Comparison of ENCODE assay signal across 7 cellular contexts in the genomic region with DNA sequence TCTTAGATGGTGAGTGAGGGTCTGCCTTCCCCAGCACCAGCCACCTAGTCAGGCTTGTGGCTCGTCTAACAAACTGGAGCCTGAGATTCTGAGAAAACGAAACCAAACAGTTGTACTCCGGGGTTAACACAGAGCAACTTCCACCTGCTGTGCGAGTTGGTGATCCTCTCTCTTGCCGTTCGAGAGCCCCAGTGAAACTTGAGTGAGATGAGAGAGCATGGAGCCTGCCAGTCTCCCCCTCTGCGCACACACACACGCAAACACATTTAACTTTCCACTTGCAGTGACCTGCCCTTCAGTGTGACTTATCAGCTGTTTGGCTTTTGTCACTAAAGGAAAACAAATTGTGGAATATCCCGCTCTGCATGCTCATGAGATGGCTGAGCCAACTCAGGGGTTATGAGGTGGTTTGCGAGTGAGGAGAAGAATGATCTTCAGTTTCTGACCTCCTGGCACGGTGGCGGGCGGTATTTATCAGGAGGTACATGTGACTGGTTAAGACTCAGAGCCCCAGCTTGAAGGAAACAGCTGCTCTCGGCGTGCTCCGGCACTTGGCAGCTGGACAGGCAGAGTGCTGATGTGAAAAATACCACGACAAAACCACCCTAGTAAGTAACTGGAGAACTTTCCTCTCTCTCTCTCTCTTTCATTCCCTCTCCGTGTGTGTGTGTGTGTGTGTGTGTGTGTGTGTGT. TPM values are rescaled to one million over a fixed set of nuclear protein-coding genes. Genes with fewer than 3 reads are reported as not detected.
DNase-seq lines count a peak whose midpoint lies in the region; ATAC-seq and TF ChIP-seq lines count a peak whose summit lies in the region.

A gene with protein sequence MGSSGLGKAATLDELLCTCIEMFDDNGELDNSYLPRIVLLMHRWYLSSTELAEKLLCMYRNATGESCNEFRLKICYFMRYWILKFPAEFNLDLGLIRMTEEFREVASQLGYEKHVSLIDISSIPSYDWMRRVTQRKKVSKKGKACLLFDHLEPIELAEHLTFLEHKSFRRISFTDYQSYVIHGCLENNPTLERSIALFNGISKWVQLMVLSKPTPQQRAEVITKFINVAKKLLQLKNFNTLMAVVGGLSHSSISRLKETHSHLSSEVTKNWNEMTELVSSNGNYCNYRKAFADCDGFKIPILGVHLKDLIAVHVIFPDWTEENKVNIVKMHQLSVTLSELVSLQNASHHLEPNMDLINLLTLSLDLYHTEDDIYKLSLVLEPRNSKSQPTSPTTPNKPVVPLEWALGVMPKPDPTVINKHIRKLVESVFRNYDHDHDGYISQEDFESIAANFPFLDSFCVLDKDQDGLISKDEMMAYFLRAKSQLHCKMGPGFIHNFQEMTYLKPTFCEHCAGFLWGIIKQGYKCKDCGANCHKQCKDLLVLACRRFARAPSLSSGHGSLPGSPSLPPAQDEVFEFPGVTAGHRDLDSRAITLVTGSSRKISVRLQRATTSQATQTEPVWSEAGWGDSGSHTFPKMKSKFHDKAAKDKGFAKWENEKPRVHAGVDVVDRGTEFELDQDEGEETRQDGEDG (plus strand): TSS at position 550 of the 693 bp plus-strand sequence. CDS start 38,488 bp downstream, outside the sequence.

- no peaks in the 10 kb centered on the region for H3K9me3 Mint-ChIP-seq in immature natural killer cell

- H3K27ac Mint-ChIP-seq in immature natural killer cell = peak within 1 kb of the TSS; percentile 95 to 98 (median 96)

- peak within 1 kb of the TSS; percentile 42 for H3K27ac ChIP-seq in mammary epithelial cell (ENCODE audit: insufficient read depth, low read depth, low read length)
- peak within 1 kb of the TSS; percentile 25 for H3K27ac ChIP-seq in smooth muscle cell (ENCODE audit: low read depth)

- H2AFZ ChIP-seq in mammary epithelial cell (ENCODE audit: low read depth, low read length) (peak within 1 kb of the TSS; percentile 94), smooth muscle cell (ENCODE audit: low read depth) (peak within 1 kb of the TSS; percentile 80)

- ATAC-seq in GM18505 (IDR thresholded peaks at IDR 0.05; ENCODE audit: unreplicated experiment) (peak; percentile 53), HG02840 (IDR thresholded peaks at IDR 0.05; ENCODE audit: low FRiP score, unreplicated experiment) (peak; percentile 59)

- no peaks in the 10 kb centered on the region for H3F3A ChIP-seq in smooth muscle cell (ENCODE audit: low read depth)

- no TSS peak for BruUV-seq in mammary epithelial cell (replicated peaks; lab: Mats Ljungman, UMichigan)

- H3K4me1 Mint-ChIP-seq in immature natural killer cell = peaks cover 26 to 36% of the 10 kb centered on the region in 2 donors

- peak; percentile 86 for TF ChIP-seq POLR2A in GM18505 (IDR thresholded peaks at IDR 0.05; ENCODE audit: borderline replicate concordance, extremely low read depth, insufficient read depth, insufficient read length)

- no peaks in the 10 kb centered on the region for H4K20me1 ChIP-seq in mammary epithelial cell (ENCODE audit: insufficient read depth, low read length)
- no peaks in the 10 kb centered on the region for H4K20me1 ChIP-seq in smooth muscle cell (ENCODE audit: low read depth)

- no peaks in the 10 kb centered on the region for H3K9me3 ChIP-seq in mammary epithelial cell (replicated peaks; ENCODE audit: insufficient read depth, low read length)
- H3K9me3 ChIP-seq in smooth muscle cell (replicated peaks; ENCODE audit: low read depth) = no peaks in the 10 kb centered on the region

- in situ Hi-C loops in mammary epithelial cell (cut with MboI; ENCODE audit: low sequenced_read_pairs in 2 of 2) = no loop called here

- H3K27me3 Mint-ChIP-seq in immature natural killer cell (ENCODE audit: low read depth in 3 of 3) = peaks cover 5 to 18% (median 17%) of the 10 kb centered on the region in 3 donors

- H3K27me3 ChIP-seq in mammary epithelial cell (ENCODE audit: insufficient read depth, low read length) (no peaks in the 10 kb centered on the region), smooth muscle cell (ENCODE audit: low read depth) (no peaks in the 10 kb centered on the region)

- H3K36me3 Mint-ChIP-seq in immature natural killer cell = no peaks in the 10 kb centered on the region

- H3K4me3 ChIP-seq in WI38 (ENCODE audit: low read depth, low read length) (peak within 1 kb of the TSS; percentile 68), mammary epithelial cell (replicated peaks in 1 of 3; ENCODE audit: insufficient read depth in 1 of 3, low read depth in 2 of 3, low read length in 3 of 3) (peak within 1 kb of the TSS; percentile 52 to 67 (median 57)), smooth muscle cell (peak within 1 kb of the TSS; percentile 68)

- H3K9ac ChIP-seq in mammary epithelial cell (ENCODE audit: insufficient read depth, low read length) (peak within 1 kb of the TSS; percentile 58), smooth muscle cell (ENCODE audit: low read depth) (peak within 1 kb of the TSS; percentile 75)

- no peak for TF ChIP-seq CTCF in WI38 (IDR thresholded peaks at IDR 0.05; ENCODE audit: low read depth, low read length)
- no peak for TF ChIP-seq CTCF in mammary epithelial cell (conservative IDR thresholded peaks at IDR 0.05 in 1 of 2, IDR thresholded peaks at IDR 0.05 in 1 of 2; ENCODE audit: extremely low read depth in 1 of 2, insufficient read depth in 1 of 2, low read depth in 1 of 2, low read length in 2 of 2)
- no peak for TF ChIP-seq CTCF in smooth muscle cell (IDR thresholded peaks at IDR 0.05; ENCODE audit: borderline replicate concordance, insufficient read depth, poor library complexity, severe bottlenecking)

- H3K79me2 ChIP-seq in mammary epithelial cell (ENCODE audit: insufficient read depth, low read length) = no peaks in the 10 kb centered on the region
- H3K79me2 ChIP-seq in smooth muscle cell (ENCODE audit: low read depth) = no peaks in the 10 kb centered on the region

- intact Hi-C loops in mammary epithelial cell (cut with micrococcal nuclease) = loop anchor here (1.0 kb wide), 2 partner anchors 107 to 123 kb away; a partner anchor contains a TSS

- peak within 1 kb of the TSS; percentile 94 to 98 (median 97) for H3K4me3 Mint-ChIP-seq in immature natural killer cell

- DNase-seq in NCI-H187 treated with DMSO at 0.1 percent for 48 hours (lab: John Stamatoyannopoulos, UW) (peak; percentile 21), mammary epithelial cell (peak; percentile 73), immature natural killer cell (peak; percentile 59 to 74 (median 73)), smooth muscle cell (lab: John Stamatoyannopoulos, UW; ENCODE audit: unreplicated experiment) (peak; percentile 19)

- H3K4me2 ChIP-seq in mammary epithelial cell (ENCODE audit: insufficient read depth, low read depth, low read length) (peak within 1 kb of the TSS; percentile 80), smooth muscle cell (peak within 1 kb of the TSS; percentile 88)

- dilution Hi-C loops in mammary epithelial cell (cut with HindIII; ENCODE audit: low sequenced_read_pairs) = no loop called here

- H3K36me3 ChIP-seq in mammary epithelial cell (ENCODE audit: insufficient read depth, low read length) (no peaks in the 10 kb centered on the region), smooth muscle cell (ENCODE audit: low read depth) (no peaks in the 10 kb centered on the region)

- WGBS in mammary epithelial cell (ENCODE audit: low coverage, missing lambda C conversion rate) = 2% methylated on average over 13 of the region's 18 CpGs
- WGBS in smooth muscle cell (ENCODE audit: low lambda C conversion rate) = 21% methylated on average over 18 of the region's 18 CpGs

- H3K4me1 ChIP-seq in mammary epithelial cell (ENCODE audit: insufficient read depth, low read length) = no peaks in the 10 kb centered on the region
- no peaks in the 10 kb centered on the region for H3K4me1 ChIP-seq in smooth muscle cell (ENCODE audit: low read depth)

- CTCF ChIA-PET in mammary epithelial cell (lab: Charles Lee; ENCODE audit: low non-redundant PET) = interaction anchor here (0.6 to 0.9 kb wide), 4 partner anchors 53 to 1310 kb away, joined by 5 to 10 read pairs (median 8); a partner anchor contains a TSS

RNA-seq across cellular contexts. Expression of the gene that starts here (rescaled TPM):
- total RNA-seq in mammary epithelial cell (1 to 10 TPM in 1 of 2 donors, not detected in 1; 1.5 TPM), smooth muscle cell (0.31 and 0.49 TPM in 2 replicates)
- polyA plus RNA-seq in mammary epithelial cell (0.06 TPM), immature natural killer cell (1 to 10 TPM in 2 of 3 donors, not detected in 1; 1.8 to 2.5 TPM), smooth muscle cell (0.10 and 0.48 TPM in 2 replicates)
- not detected for polyA minus RNA-seq in mammary epithelial cell

Comparison
In these comparisons a context has a peak if more than half of its experiments do, and no peak if none do; other contexts are left out.
1. Peak in every context shown above with its lines: DNase-seq, ATAC-seq, H3K4me3 ChIP-seq and H3K27ac ChIP-seq.
2. Peak in DNase-seq, H3K4me3 ChIP-seq, H3K27ac ChIP-seq, H3K9ac ChIP-seq and H3K4me2 ChIP-seq in smooth muscle cell; RNA of the gene not detected or under 1 TPM.
3. DNase-seq: peak in every context shown above with its lines; median percentile 73 in mammary epithelial cell; 73 in immature natural killer cell; 21 in NCI-H187 treated with DMSO at 0.1 percent for 48 hours; 19 in smooth muscle cell.